In the genomic region with DNA sequence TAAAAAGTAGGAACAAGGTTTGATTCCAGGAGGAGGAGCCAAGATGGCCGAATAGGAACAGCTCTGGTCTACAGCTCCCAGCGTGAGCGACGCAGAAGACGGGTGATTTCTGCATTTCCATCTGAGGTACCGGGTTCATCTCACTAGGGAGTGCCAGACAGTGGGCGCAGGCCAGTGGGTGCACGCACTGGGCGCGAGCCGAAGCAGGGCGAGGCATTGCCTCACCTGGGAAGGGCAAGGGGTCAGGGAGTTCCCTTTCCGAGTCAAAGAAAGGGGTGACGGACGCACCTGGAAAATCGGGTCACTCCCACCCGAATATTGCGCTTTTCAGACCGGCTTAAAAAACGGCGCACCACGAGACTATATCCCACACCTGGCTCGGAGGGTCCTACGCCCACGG, we compare ENCODE assay signal across 3 cellular contexts. TPM values are rescaled to one million over a fixed set of nuclear protein-coding genes. Genes with fewer than 3 reads are reported as not detected.
"Had no signal": no experiment of that assay in that cellular context is flagged by ENCODE, and none has a peak within 500 bp of the region (broad histone marks: within the 10 kb centered on the region; RNA-seq: fewer than 3 reads in every experiment).

No MANE protein-coding gene starts in this region.

RNA-seq across cellular contexts. Expression of a gene that starts 42.9 kb away (rescaled TPM):
- total RNA-seq: LHCN-M2, MCF 10A, NCI-H460 had no signal
